39 cellular contexts compared by ENCODE assay signal in the genomic region with DNA sequence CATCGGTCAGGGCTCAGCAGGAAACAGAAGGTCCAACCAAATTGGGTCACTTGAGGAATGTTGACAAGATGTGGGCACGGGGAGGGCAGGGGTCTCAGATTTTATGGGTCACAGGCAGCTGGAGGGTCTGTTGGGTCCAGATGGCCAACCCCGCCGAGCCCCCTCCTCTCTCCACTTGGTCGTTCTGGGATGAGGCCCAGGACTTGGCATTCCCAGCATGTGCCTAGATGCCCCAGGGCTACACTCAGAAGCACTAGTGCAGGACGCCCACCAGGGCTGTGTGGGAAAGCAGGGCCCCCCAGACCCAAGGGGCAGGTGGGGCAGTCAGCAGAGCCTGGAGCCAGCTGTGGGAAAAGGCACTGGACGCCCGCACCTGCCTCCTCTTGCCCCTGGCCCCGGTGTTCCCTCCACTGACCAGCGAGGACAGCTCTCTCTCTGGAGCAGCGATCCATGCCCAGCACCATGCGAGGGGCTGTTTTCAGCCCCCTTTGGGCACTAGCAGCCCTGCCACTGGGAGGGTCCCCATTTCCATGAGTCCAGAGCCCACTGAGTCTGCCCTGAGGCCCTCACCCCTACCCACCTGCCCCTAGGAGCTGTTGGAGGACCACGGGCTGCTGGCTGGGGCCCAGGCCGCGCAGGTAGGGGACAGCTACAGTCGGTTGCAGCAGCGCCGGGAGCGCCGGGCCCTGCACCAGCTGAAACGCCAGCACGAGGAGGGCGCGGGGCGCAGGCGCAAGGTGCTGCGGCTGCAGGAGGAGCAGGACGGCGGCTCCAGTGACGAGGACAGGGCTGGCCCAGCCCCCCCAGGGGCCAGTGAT. TPM values are rescaled to one million over a fixed set of nuclear protein-coding genes. Genes with fewer than 3 reads are reported as not detected.
"Had no signal": no experiment of that assay in that cellular context is flagged by ENCODE, and none has a peak within 500 bp of the region (broad histone marks: within the 10 kb centered on the region; RNA-seq: fewer than 3 reads in every experiment).

No MANE protein-coding gene starts in this region.

- DNase-seq: activated CD4-positive, alpha-beta memory T cell treated with anti-CD3 and anti-CD28 coated beads, Interleukin-2, amount 10 ng/mL, durations not matched to agents 7 days and 5 days; activated CD4-positive, alpha-beta T cell treated with anti-CD3 and anti-CD28 coated beads for 1 hour; activated CD4-positive, alpha-beta T cell treated with anti-CD3 and anti-CD28 coated beads for 48 hours; activated CD4-positive, CD25-positive, alpha-beta regulatory T cell; activated CD8-positive, alpha-beta memory T cell treated with anti-CD3 and anti-CD28 coated beads for 24 hours; activated CD8-positive, alpha-beta memory T cell treated with anti-CD3 and anti-CD28 coated beads, Interleukin-2, amount 10 ng/mL, durations not matched to agents 7 days and 5 days; activated CD8-positive, alpha-beta memory T cell treated with anti-CD3 and anti-CD28 coated beads, Interleukin-2, amount 50 U/mL, for 48 hours; activated effector memory CD4-positive, alpha-beta T cell treated with anti-CD3 and anti-CD28 coated beads, Interleukin-2, amount 50 U/mL, for 16 hours; activated naive CD4-positive, alpha-beta T cell; activated naive CD4-positive, alpha-beta T cell treated with anti-CD3 and anti-CD28 coated beads, Interleukin-2, amount 50 U/mL, for 16 hours; activated naive CD8-positive, alpha-beta T cell treated with anti-CD3 and anti-CD28 coated beads for 36 hours; activated T-cell treated with anti-CD3 and anti-CD28 coated beads, Interleukin-2, amount 50 U/mL, for 72 hours; amniotic stem cell; aorta; brain microvascular endothelial cell; central memory CD4-positive, alpha-beta T cell; Kasumi-1; KBM-7; MG63; NCI-H1092; NCI-H1436 treated with DMSO at 0.1 percent for 48 hours; NCI-H1694 treated with DMSO at 0.1 percent for 48 hours; NCI-H2029; NCI-H510A; NCI-H526; NCI-H748 treated with DMSO at 0.1 percent for 48 hours; NK-92 treated with Interleukin-12 subunit alpha and Interleukin-12 subunit beta, amount 100 ng/mL, for 24 hours; PC-3; Peyer's patch; RPMI8226; SIG-M5; SW 1271; T-helper 1 cell; T-helper 2 cell; T-helper 9 cell; WERI-Rb-1 had no signal

- H3K27me3 ChIP-seq: brain microvascular endothelial cell, MG63, Peyer's patch had no signal

- H3K9me3 ChIP-seq: MG63, Peyer's patch had no signal

- H3K4me3 ChIP-seq: MG63, Peyer's patch had no signal

- ATAC-seq: activated CD8-positive, alpha-beta memory T cell treated with anti-CD3 and anti-CD28 coated beads, Interleukin-2, amount 10 ng/mL, durations not matched to agents 7 days and 5 days; activated T-cell treated with anti-CD3 and anti-CD28 coated beads, Interleukin-2, amount 50 U/mL, for 72 hours; activated T-helper 17 cell treated with anti-CD3 and anti-CD28 coated beads, Interleukin-2, amount 50 U/mL, for 72 hours; PC-3; SK-N-SH treated with all-trans-retinoic acid at 6 μM for 48 hours had no signal

- H3K4me1 ChIP-seq: Peyer's patch had no signal

- H3K27ac ChIP-seq: brain microvascular endothelial cell, Peyer's patch, WERI-Rb-1 had no signal

RNA-seq across cellular contexts. Expression of a gene that starts 43.1 kb away (rescaled TPM):
- total RNA-seq: activated naive CD8-positive, alpha-beta T cell treated with anti-CD3 and anti-CD28 coated beads for 36 hours; activated T-cell treated with anti-CD3 and anti-CD28 coated beads, Interleukin-2, amount 50 U/mL, for 72 hours; PC-3; SK-MEL-5 had no signal

RNA-seq across cellular contexts. Expression of a gene that starts 44.2 kb away (rescaled TPM):
- total RNA-seq: activated CD8-positive, alpha-beta memory T cell treated with anti-CD3 and anti-CD28 coated beads, Interleukin-2, amount 10 ng/mL, durations not matched to agents 7 days and 5 days; activated naive CD8-positive, alpha-beta T cell treated with anti-CD3 and anti-CD28 coated beads for 36 hours had no signal
